Comparison of ENCODE assay signal across 4 cellular contexts in the genomic region with DNA sequence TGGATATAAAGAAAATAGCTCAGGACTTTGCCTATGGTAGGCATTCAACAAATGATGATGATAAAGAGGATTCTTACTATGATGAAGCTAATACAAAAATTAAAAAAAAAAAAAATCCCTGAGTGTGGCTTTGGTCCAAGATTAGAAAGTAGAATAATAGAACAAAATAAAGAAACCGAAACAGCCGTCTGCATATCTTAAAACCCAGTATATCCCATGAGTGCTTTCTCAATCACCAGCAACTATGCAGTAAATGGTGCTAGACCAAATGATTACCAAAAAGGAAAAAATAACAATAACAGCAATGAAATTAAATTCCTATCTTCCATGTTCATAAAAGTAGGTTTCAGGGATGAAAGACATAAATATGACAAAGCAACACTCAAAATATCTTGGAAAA. TPM values are rescaled to one million over a fixed set of nuclear protein-coding genes. Genes with fewer than 3 reads are reported as not detected.
"Had no signal": no experiment of that assay in that cellular context is flagged by ENCODE, and none has a peak within 500 bp of the region (broad histone marks: within the 10 kb centered on the region; RNA-seq: fewer than 3 reads in every experiment).

No MANE protein-coding gene starts in this region.

- ATAC-seq: GM12878 had no signal

- DNase-seq: GDM1, GF-D8 had no signal

- H3K4me3 ChIP-seq: GM12878 had no signal

RNA-seq across cellular contexts. Expression of a gene that starts 59.3 kb away (rescaled TPM):
- total RNA-seq: G401, GM12878 had no signal
